Comparison of ENCODE assay signal across 28 cellular contexts in genomic region chr16:51713502-51713901, GRCh38.
"Had no signal": no experiment of that assay in that cellular context is flagged by ENCODE, and none has a peak within 500 bp of the region (broad histone marks: within the 10 kb centered on the region; RNA-seq: fewer than 3 reads in every experiment).

No MANE protein-coding gene starts in this region.

- H3K9me3 ChIP-seq: neutrophil, ovary, pancreas, prostate gland had no signal

- H3K27ac ChIP-seq: neural progenitor cell, neutrophil, ovary, pancreas, parathyroid adenoma, prostate gland, psoas muscle, right atrium auricular region, sigmoid colon, skin epidermis, spleen had no signal

- H2AFZ ChIP-seq: neural progenitor cell, parathyroid adenoma had no signal

- FAIRE-seq: pancreas, small intestine had no signal

- H3K79me2 ChIP-seq: parathyroid adenoma had no signal

- H3K4me1 ChIP-seq: pancreas, parathyroid adenoma, prostate gland, psoas muscle, right atrium auricular region, sigmoid colon, spleen had no signal

- DNase-seq: naive thymus-derived CD4-positive, alpha-beta T cell; naive thymus-derived CD8-positive, alpha-beta T cell; natural killer cell; nephron progenitor cell; nucleus accumbens; occipital lobe; ovary; pancreas; posterior cingulate gyrus; psoas muscle; retina; right cardiac atrium; sigmoid colon; small intestine; spleen; stimulated activated CD4-positive, alpha-beta T cell treated with anti-CD3 and anti-CD28 coated beads, Interleukin-12 subunit alpha, Interleukin-12 subunit beta, amount 100 ng/mL, for 4 hours; stimulated activated CD4-positive, alpha-beta T cell treated with anti-CD3 and anti-CD28 coated beads, Interleukin-15, amount 100 ng/mL, for 24 hours; stimulated activated CD4-positive, alpha-beta T cell treated with anti-CD3 and anti-CD28 coated beads, Interleukin-1b, Interleukin-23, amount 100 ng/mL, for 48 hours; stimulated activated CD4-positive, alpha-beta T cell treated with anti-CD3 and anti-CD28 coated beads, Interleukin-2, amount 100 ng/mL, for 24 hours had no signal

- H3K9ac ChIP-seq: neural progenitor cell, parathyroid adenoma had no signal

- H3K27me3 ChIP-seq: neural progenitor cell, neutrophil, ovary, pancreas, right atrium auricular region, sigmoid colon, spleen had no signal

- H3K4me2 ChIP-seq: neural progenitor cell, smooth muscle cell had no signal

- H3K36me3 ChIP-seq: neural progenitor cell, neutrophil, ovary, pancreas, prostate gland, right atrium auricular region, sigmoid colon, spleen had no signal

- H3K4me3 ChIP-seq: neural progenitor cell, ovary, pancreas, prostate gland, psoas muscle, right atrium auricular region, sigmoid colon, skin epidermis, smooth muscle cell, spleen had no signal

- ATAC-seq: naive thymus-derived CD4-positive, alpha-beta T cell; naive thymus-derived CD8-positive, alpha-beta T cell; natural killer cell; natural killer cell treated with Interleukin-12 subunit alpha and Interleukin-12 subunit beta and Interleukin-15 and Interleukin-18, amount 100 ng/mL, for 72 hours; pancreas; psoas muscle; right cardiac atrium; sciatic nerve had no signal
